ENCODE assay signal across 10 cellular contexts in genomic region chr19:54676210-54676834, GRCh38. TPM values are rescaled to one million over a fixed set of nuclear protein-coding genes. Genes with fewer than 3 reads are reported as not detected.
A peak's percentile ranks its signal among the peaks of the same experiment; 100 is the strongest.
DNase-seq lines count a peak whose midpoint lies in the region; ATAC-seq and TF ChIP-seq lines count a peak whose summit lies in the region.
"Not testable (repeated sequence)": the region's sequence is repeated elsewhere in the genome, so short reads cannot be mapped to it uniquely, and the experiment has no call there.
"Had no signal": no experiment of that assay in that cellular context is flagged by ENCODE, and none has a peak within 500 bp of the region (broad histone marks: within the 10 kb centered on the region; RNA-seq: fewer than 3 reads in every experiment).

No MANE protein-coding gene starts in this region.

- TF ChIP-seq RAD21 in HCT116 (IDR thresholded peaks at IDR 0.05; ENCODE audit: low read depth) = peak; percentile 52; the same call in 1 of the 2 replicates

- POLR2A ChIA-PET in HCT116 (lab: Charles Lee); naive thymus-derived CD4-positive, alpha-beta T cell (lab: Charles Lee): not testable (repeated sequence)
- POLR2A ChIA-PET in MCF 10A (lab: Yijun Ruan, JAX) = interaction anchor here (0.7 kb wide), 1 partner anchor 120 kb away, joined by 4 read pairs; no protein-coding TSS in a partner anchor

- H3K4me3 Mint-ChIP-seq in MCF 10A (ENCODE audit: unreplicated experiment); glutamatergic neuron (ENCODE audit: unreplicated experiment); naive thymus-derived CD4-positive, alpha-beta T cell: not testable (repeated sequence)

- TF ChIP-seq CTCF in HCT116 (IDR thresholded peaks at IDR 0.05 in 2 of 3, conservative IDR thresholded peaks at IDR 0.05 in 1 of 3; ENCODE audit: borderline replicate concordance in 1 of 3, insufficient read depth in 1 of 3, low read depth in 2 of 3, low read length in 2 of 3) (peak; percentile 42 to 84 (median 79); a peak in 5 of 6 replicates), RWPE2 (IDR thresholded peaks at IDR 0.05; ENCODE audit: poor library complexity, severe bottlenecking) (peak; percentile 87), MCF 10A (IDR thresholded peaks at IDR 0.05; ENCODE audit: unreplicated experiment) (peak; percentile 75), glutamatergic neuron (IDR thresholded peaks at IDR 0.05; ENCODE audit: partially characterized antibody, unreplicated experiment) (peak; percentile 91), upper lobe of right lung (IDR thresholded peaks at IDR 0.05) (peak; percentile 86)

- CTCF ChIA-PET in HCT116 (lab: Charles Lee) = not testable (repeated sequence)
- CTCF ChIA-PET in MCF 10A (lab: Yijun Ruan, JAX) = interaction anchor here (0.6 to 7.6 kb wide), 11 partner anchors 15 to 812 kb away, joined by 3 to 84 read pairs (median 4); no protein-coding TSS in a partner anchor
- CTCF ChIA-PET in naive thymus-derived CD4-positive, alpha-beta T cell (lab: Charles Lee) = interaction anchor here (0.6 to 0.8 kb wide), 4 partner anchors 199 to 1312 kb away, joined by 3 to 4 read pairs (median 3); no protein-coding TSS in a partner anchor

- H2AFZ ChIP-seq in HCT116 (ENCODE audit: low read depth, low read length, poor library complexity, severe bottlenecking) = not testable (repeated sequence)

- H3K4me3 ChIP-seq in HCT116 (replicated peaks in 1 of 2; ENCODE audit: low read depth in 1 of 2, low read length in 2 of 2); RWPE2 (ENCODE audit: severe bottlenecking); naive thymus-derived CD4-positive, alpha-beta T cell (ENCODE audit: low read length); upper lobe of right lung: not testable (repeated sequence)

- not testable (repeated sequence) for H3K9me3 ChIP-seq in HCT116 (ENCODE audit: control insufficient read depth in 1 of 2, insufficient read depth in 1 of 2, low read depth in 1 of 2, low read length in 2 of 2); RWPE2 (ENCODE audit: severe bottlenecking); naive thymus-derived CD4-positive, alpha-beta T cell (ENCODE audit: control insufficient read depth in 2 of 3, low read length in 3 of 3); upper lobe of right lung

- not testable (repeated sequence) for H3K4me1 Mint-ChIP-seq in MCF 10A (ENCODE audit: insufficient read depth, unreplicated experiment); glutamatergic neuron (ENCODE audit: low read depth, unreplicated experiment); naive thymus-derived CD4-positive, alpha-beta T cell

- not testable (repeated sequence) for H4K20me1 ChIP-seq in HCT116 (ENCODE audit: insufficient read depth)

- DNase-seq in DMS153 treated with DMSO at 0.1 percent for 48 hours (lab: John Stamatoyannopoulos, UW; ENCODE audit: unreplicated experiment) (peak; percentile 13), HCT116 (ENCODE audit: low read depth, low spot score) (peak; percentile 19), NCI-H1694 treated with DMSO at 0.1 percent for 48 hours (lab: John Stamatoyannopoulos, UW) (peak; percentile 18), MCF 10A (ENCODE audit: unreplicated experiment) (peak; percentile 58)
- not testable (repeated sequence) for DNase-seq in RWPE2 (ENCODE audit: low spot score); glutamatergic neuron; upper lobe of right lung
- peak in 4 of 9 donors; percentile 8 to 20 (median 19) for DNase-seq in naive thymus-derived CD4-positive, alpha-beta T cell

- not testable (repeated sequence) for H3K27ac Mint-ChIP-seq in MCF 10A (ENCODE audit: low read depth, unreplicated experiment); glutamatergic neuron (ENCODE audit: unreplicated experiment); naive thymus-derived CD4-positive, alpha-beta T cell

- not testable (repeated sequence) for H3K36me3 ChIP-seq in HCT116 (ENCODE audit: control insufficient read depth in 1 of 2, insufficient read depth in 2 of 2, low read length in 2 of 2); RWPE2 (ENCODE audit: low read depth); naive thymus-derived CD4-positive, alpha-beta T cell (ENCODE audit: control insufficient read depth in 2 of 3, insufficient read depth in 3 of 3, low read length in 3 of 3); upper lobe of right lung

- H3K36me3 Mint-ChIP-seq in MCF 10A (ENCODE audit: insufficient read depth, unreplicated experiment); glutamatergic neuron (ENCODE audit: unreplicated experiment); naive thymus-derived CD4-positive, alpha-beta T cell: not testable (repeated sequence)

- not testable (repeated sequence) for H3K9me3 Mint-ChIP-seq in MCF 10A (ENCODE audit: unreplicated experiment); glutamatergic neuron (ENCODE audit: unreplicated experiment); naive thymus-derived CD4-positive, alpha-beta T cell

- not testable (repeated sequence) for H3K9me2 ChIP-seq in HCT116 (ENCODE audit: insufficient read depth)

- H3K4me2 ChIP-seq in HCT116 (ENCODE audit: low read length) = not testable (repeated sequence)

- H3K27ac ChIP-seq in HCT116 (ENCODE audit: low read depth, low read length); RWPE2 (ENCODE audit: poor library complexity, severe bottlenecking); naive thymus-derived CD4-positive, alpha-beta T cell (ENCODE audit: low read depth, low read length); upper lobe of right lung: not testable (repeated sequence)

- TF ChIP-seq POLR2A in HCT116 (IDR thresholded peaks at IDR 0.05; ENCODE audit: borderline replicate concordance, extremely low read depth, insufficient read depth, insufficient read length) = not testable (repeated sequence)

- H3K4me1 ChIP-seq in HCT116 (ENCODE audit: control insufficient read depth in 1 of 2, insufficient read depth in 2 of 2, low read length in 2 of 2); RWPE2 (ENCODE audit: insufficient read depth, poor library complexity, severe bottlenecking); naive thymus-derived CD4-positive, alpha-beta T cell (ENCODE audit: control insufficient read depth in 2 of 2, insufficient read depth in 2 of 2, low read length in 2 of 2); upper lobe of right lung: not testable (repeated sequence)

- H3K27me3 Mint-ChIP-seq in MCF 10A (ENCODE audit: insufficient read depth, unreplicated experiment); glutamatergic neuron (ENCODE audit: unreplicated experiment): not testable (repeated sequence)
- peaks cover 2 to 34% (median 20%) of the 10 kb centered on the region in 5 donors for H3K27me3 Mint-ChIP-seq in naive thymus-derived CD4-positive, alpha-beta T cell

- H3K27me3 ChIP-seq in HCT116 (ENCODE audit: insufficient read depth, low read length) = peaks cover 11% of the 10 kb centered on the region
- not testable (repeated sequence) for H3K27me3 ChIP-seq in RWPE2 (ENCODE audit: insufficient read depth, poor library complexity, severe bottlenecking); naive thymus-derived CD4-positive, alpha-beta T cell (ENCODE audit: control insufficient read depth in 2 of 2, insufficient read depth in 2 of 2, low read length in 2 of 2); upper lobe of right lung

- intact Hi-C loops in HCT116 (cut with micrococcal nuclease) (loop anchor here (5.0 kb wide), 1 partner anchor 194 kb away; no protein-coding TSS in a partner anchor), MCF 10A (cut with micrococcal nuclease) (loop anchor here (2.0 kb wide), 1 partner anchor 196 kb away; no protein-coding TSS in a partner anchor)
- intact Hi-C loops in naive thymus-derived CD4-positive, alpha-beta T cell (cut with micrococcal nuclease) = loop anchor here (1.0 kb wide), 2 partner anchors 23 to 195 kb away; no protein-coding TSS in a partner anchor
- intact Hi-C loops in upper lobe of right lung (cut with DNase I) = not testable (repeated sequence)

- RAD21 ChIA-PET in HCT116 (lab: Charles Lee; ENCODE audit: low non-redundant PET in 1 of 2, low total read pairs in 2 of 2, uncharacterized antibody in 2 of 2, unreplicated experiment in 2 of 2) = not testable (repeated sequence)

- H3K9ac ChIP-seq in HCT116 (ENCODE audit: low read length) = not testable (repeated sequence)

- ATAC-seq in HCT116 = peak; percentile 52; the same call in 1 of the 2 replicates
- ATAC-seq in RWPE2 (ENCODE audit: low read depth) = not testable (repeated sequence)
- ATAC-seq in naive thymus-derived CD4-positive, alpha-beta T cell = peak; percentile 64
- peak; percentile 73 for ATAC-seq in upper lobe of right lung

- not testable (repeated sequence) for BruUV-seq in HCT116 (replicated peaks; lab: Mats Ljungman, UMichigan); MCF 10A (replicated peaks; lab: Mats Ljungman, UMichigan)

- not testable (repeated sequence) for H3K79me2 ChIP-seq in HCT116 (ENCODE audit: insufficient read depth, low read length)

RNA-seq across cellular contexts. Expression of gene LILRB4, which starts 13.5 kb away (rescaled TPM):
- total RNA-seq in HCT116 (2021; ENCODE audit: unreplicated experiment) = not detected
- polyA plus RNA-seq in HCT116 (2012) = not detected in 2 replicates
- total RNA-seq in MCF 10A (2022) = not detected in 2 replicates
- 0.44 TPM for total RNA-seq in glutamatergic neuron (ENCODE audit: unreplicated experiment)
- 10 to 100 TPM in 1 of 5 experiments, 1 to 10 TPM in 3, under 1 TPM in 1; 0.15 to 20.2 (median 2.5) TPM for total RNA-seq in naive thymus-derived CD4-positive, alpha-beta T cell
- not detected for polyA plus RNA-seq in naive thymus-derived CD4-positive, alpha-beta T cell
- total RNA-seq in upper lobe of right lung = 29.8 TPM
- total RNA-seq: activated naive CD8-positive, alpha-beta T cell treated with anti-CD3 and anti-CD28 coated beads for 36 hours had no signal

RNA-seq across cellular contexts. Expression of gene LILRB1, which starts 46.0 kb away (rescaled TPM):
- total RNA-seq in HCT116 (2021; ENCODE audit: unreplicated experiment) (not detected), MCF 10A (2022) (not detected in 2 replicates), glutamatergic neuron (ENCODE audit: unreplicated experiment) (0.22 TPM), upper lobe of right lung (23.6 TPM)
- polyA plus RNA-seq in HCT116 (2012) = not detected in 2 replicates
- 10 to 100 TPM in 1 of 5 experiments, 1 to 10 TPM in 3, not detected in 1; 1.1 to 56.5 (median 5.1) TPM for total RNA-seq in naive thymus-derived CD4-positive, alpha-beta T cell
- polyA plus RNA-seq in naive thymus-derived CD4-positive, alpha-beta T cell = under 1 TPM in 1 of 2 donors, not detected in 1; 0.09 TPM

RNA-seq across cellular contexts. Expression of gene KIR3DL3, which starts 47.9 kb away (rescaled TPM):
- total RNA-seq in HCT116 (2021; ENCODE audit: unreplicated experiment) = not detected
- polyA plus RNA-seq in HCT116 (2012) = not detected in 2 replicates
- total RNA-seq in MCF 10A (2022) = not detected in 2 replicates
- not detected for total RNA-seq in glutamatergic neuron (ENCODE audit: unreplicated experiment)
- total RNA-seq in naive thymus-derived CD4-positive, alpha-beta T cell = not detected
- polyA plus RNA-seq in naive thymus-derived CD4-positive, alpha-beta T cell = not detected
- total RNA-seq in upper lobe of right lung = not detected
- total RNA-seq: activated naive CD8-positive, alpha-beta T cell treated with anti-CD3 and anti-CD28 coated beads for 36 hours; skeletal muscle tissue had no signal
